In the genomic region with DNA sequence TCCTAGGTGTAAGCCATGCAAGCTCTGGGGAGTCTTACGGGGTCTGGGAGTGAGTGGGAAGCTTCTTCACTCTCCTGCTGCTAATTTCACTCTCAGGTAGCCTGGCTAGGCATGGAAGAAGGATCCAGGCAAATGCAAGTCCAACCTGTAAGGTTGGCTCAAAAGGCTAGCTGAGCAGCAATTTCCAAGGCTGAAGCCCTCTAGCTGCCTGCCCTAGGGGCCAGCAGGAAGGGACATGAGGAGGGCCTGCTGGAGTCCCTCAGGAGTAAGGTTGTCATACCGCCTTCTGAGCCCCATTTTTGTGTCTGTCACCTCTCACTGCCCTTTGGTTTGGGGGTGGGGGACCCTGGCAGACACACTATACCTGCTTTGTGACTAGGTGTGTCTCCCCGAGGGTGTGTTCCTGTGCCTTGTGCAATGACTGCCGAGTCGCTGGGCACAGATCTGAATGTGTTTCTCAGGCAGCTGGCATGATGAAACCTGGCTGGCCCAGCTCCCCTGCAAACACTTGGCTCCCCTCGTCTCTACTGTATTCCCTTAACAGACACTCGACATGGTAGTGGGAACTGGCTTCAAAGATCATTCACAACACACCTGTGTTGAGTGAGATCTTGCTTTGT, we compare ENCODE assay signal across 18 cellular contexts.
DNase-seq lines count a peak whose midpoint lies in the region; ATAC-seq and TF ChIP-seq lines count a peak whose summit lies in the region.
"Had no signal": no experiment of that assay in that cellular context is flagged by ENCODE, and none has a peak within 500 bp of the region (broad histone marks: within the 10 kb centered on the region; RNA-seq: fewer than 3 reads in every experiment).

No MANE protein-coding gene starts in this region.

- H3K27me3 Mint-ChIP-seq in MCF 10A (ENCODE audit: insufficient read depth, unreplicated experiment) = no peaks in the 10 kb centered on the region
- H3K27me3 Mint-ChIP-seq: activated CD4-positive, alpha-beta memory T cell treated with anti-CD3 and anti-CD28 coated beads for 36 hours had no signal

- POLR2A ChIA-PET in MCF 10A (lab: Yijun Ruan, JAX) = interaction anchor here (0.7 to 1.2 kb wide), 3 partner anchors 9 to 163 kb away, joined by 3 to 5 read pairs (median 3); a partner anchor contains a TSS

- no TSS peak for BruUV-seq in MCF 10A (replicated peaks; lab: Mats Ljungman, UMichigan)

- peak overlapping the region; percentile 36 for H3K27ac Mint-ChIP-seq in MCF 10A (ENCODE audit: low read depth, unreplicated experiment)
- no peak overlapping the region for H3K27ac Mint-ChIP-seq in activated naive CD4-positive, alpha-beta T cell treated with anti-CD3 and anti-CD28 coated beads, Interleukin-2, amount 50 U/mL, for 72 hours
- H3K27ac Mint-ChIP-seq: activated CD4-positive, alpha-beta memory T cell treated with anti-CD3 and anti-CD28 coated beads for 36 hours; B cell; WTC11 had no signal

- peaks cover 8% of the 10 kb centered on the region for H3K4me1 Mint-ChIP-seq in MCF 10A (ENCODE audit: insufficient read depth, unreplicated experiment)
- H3K4me1 Mint-ChIP-seq: B cell, WTC11 had no signal

- peak; percentile 87 for ATAC-seq in left lobe of liver
- ATAC-seq in activated naive CD4-positive, alpha-beta T cell treated with anti-CD3 and anti-CD28 coated beads, Interleukin-2, amount 50 U/mL, for 72 hours = no peak
- ATAC-seq: left cardiac atrium, WTC11 had no signal

- no peak overlapping the region for H3K4me3 Mint-ChIP-seq in MCF 10A (ENCODE audit: unreplicated experiment)
- H3K4me3 Mint-ChIP-seq: activated CD4-positive, alpha-beta memory T cell treated with anti-CD3 and anti-CD28 coated beads for 36 hours; B cell; neural crest cell; WTC11 had no signal

- DNase-seq in NCI-H345 (lab: John Stamatoyannopoulos, UW) (peak; percentile 42), NCI-H345 treated with DMSO at 0.1 percent for 48 hours (lab: John Stamatoyannopoulos, UW; ENCODE audit: unreplicated experiment) (no peak), MCF 10A (ENCODE audit: unreplicated experiment) (peak; percentile 58), left lobe of liver (ENCODE audit: low spot score) (peak; percentile 50), ureter (ENCODE audit: low spot score) (peak; percentile 49), CD1c-positive myeloid dendritic cell (ENCODE audit: extremely low spot score) (no peak)
- DNase-seq in activated naive CD4-positive, alpha-beta T cell treated with anti-CD3 and anti-CD28 coated beads, Interleukin-2, amount 50 U/mL, for 72 hours (ENCODE audit: low spot score in 2 of 2) = no peak
- DNase-seq in activated T-cell treated with anti-CD3 and anti-CD28 coated beads, Interleukin-2, amount 50 U/mL, for 48 hours = no peak
- DNase-seq: activated CD4-positive, alpha-beta memory T cell treated with anti-CD3 and anti-CD28 coated beads for 36 hours; Caco-2; caudate nucleus; left cardiac atrium; NCI-H1417 treated with DMSO at 0.1 percent for 48 hours; stimulated activated naive CD4-positive, alpha-beta T cell treated with Interleukin-2 at 50 U/mL for 16 hours; trophoblast cell had no signal

- H3K9me3 Mint-ChIP-seq in MCF 10A (ENCODE audit: unreplicated experiment) = no peaks in the 10 kb centered on the region
- no peaks in the 10 kb centered on the region for H3K9me3 Mint-ChIP-seq in activated naive CD4-positive, alpha-beta T cell treated with anti-CD3 and anti-CD28 coated beads, Interleukin-2, amount 50 U/mL, for 72 hours
- H3K9me3 Mint-ChIP-seq: activated CD4-positive, alpha-beta memory T cell treated with anti-CD3 and anti-CD28 coated beads for 36 hours; neural crest cell; WTC11 had no signal

- TF ChIP-seq CTCF in MCF 10A (IDR thresholded peaks at IDR 0.05; ENCODE audit: unreplicated experiment) = no peak

- intact Hi-C loops in MCF 10A (cut with micrococcal nuclease) = no loop called here

- no peaks in the 10 kb centered on the region for H3K36me3 Mint-ChIP-seq in MCF 10A (ENCODE audit: insufficient read depth, unreplicated experiment)
- no peaks in the 10 kb centered on the region for H3K36me3 Mint-ChIP-seq in activated naive CD4-positive, alpha-beta T cell treated with anti-CD3 and anti-CD28 coated beads, Interleukin-2, amount 50 U/mL, for 72 hours
- H3K36me3 Mint-ChIP-seq: activated CD4-positive, alpha-beta memory T cell treated with anti-CD3 and anti-CD28 coated beads for 36 hours; WTC11 had no signal

- CTCF ChIA-PET in MCF 10A (lab: Yijun Ruan, JAX) = interaction anchor here (1.1 kb wide), 1 partner anchor 125 kb away, joined by 3 read pairs; no protein-coding TSS in a partner anchor

Comparison
In these comparisons a context has a peak if more than half of its experiments do, and no peak if none do; other contexts are left out.
1. DNase-seq: peak in NCI-H345 (single experiment), MCF 10A (single experiment), left lobe of liver (single experiment) and ureter (single experiment); none in NCI-H345 treated with DMSO at 0.1 percent for 48 hours (single experiment), CD1c-positive myeloid dendritic cell (single experiment), activated naive CD4-positive, alpha-beta T cell treated with anti-CD3 and anti-CD28 coated beads, Interleukin-2, amount 50 U/mL, for 72 hours (0 of 2) and activated T-cell treated with anti-CD3 and anti-CD28 coated beads, Interleukin-2, amount 50 U/mL, for 48 hours (0 of 2).